Comparison of ENCODE assay signal across 20 cellular contexts in the genomic region with DNA sequence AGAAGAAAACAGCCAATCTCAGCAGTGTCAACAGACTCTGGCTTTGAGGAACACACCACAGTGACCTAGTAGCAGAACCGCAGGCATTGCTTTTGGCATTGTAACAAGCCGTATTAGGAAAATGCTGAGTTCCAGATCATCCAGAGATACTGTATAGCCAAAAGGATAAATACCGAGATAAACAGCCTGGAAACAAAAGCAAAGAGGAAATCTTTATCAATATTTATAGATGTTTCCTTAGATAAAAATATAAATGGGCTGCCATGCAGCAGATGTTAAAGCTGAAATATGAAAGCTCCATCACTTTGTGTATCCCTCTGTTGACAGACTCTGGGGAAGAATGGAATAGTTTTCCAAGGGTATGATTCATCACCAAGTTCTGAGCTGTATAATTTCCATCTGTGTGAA.
DNase-seq lines count a peak whose midpoint lies in the region; ATAC-seq and TF ChIP-seq lines count a peak whose summit lies in the region.
"Had no signal": no experiment of that assay in that cellular context is flagged by ENCODE, and none has a peak within 500 bp of the region (broad histone marks: within the 10 kb centered on the region; RNA-seq: fewer than 3 reads in every experiment).

No MANE protein-coding gene starts in this region.

- H3K4me3 ChIP-seq in left ventricle myocardium inferior, result no peak overlapping the region
- H3K4me3 ChIP-seq in Panc1 (ENCODE audit: low read depth in 2 of 2, low read length in 2 of 2), result no peak overlapping the region
- H3K4me3 ChIP-seq in fibroblast of mammary gland (ENCODE audit: control insufficient read depth, low read depth, low read length), result no peak overlapping the region
- H3K4me3 ChIP-seq in suprapubic skin, result no peak overlapping the region
- H3K4me3 ChIP-seq: A549, Peyer's patch, SJSA1 had no signal

- intact Hi-C loops in Right ventricle myocardium superior (cut with DNase I), result no loop called here
- intact Hi-C loops in left ventricle myocardium inferior (cut with micrococcal nuclease), result no loop called here
- intact Hi-C loops in Panc1 (cut with micrococcal nuclease; ENCODE audit: unreplicated experiment), result no loop called here

- no peak for DNase-seq in Right ventricle myocardium superior
- DNase-seq in left ventricle myocardium inferior, result no peak
- peak; percentile 38 for DNase-seq in Panc1 (ENCODE audit: low read depth, low spot score)
- peak; percentile 53 for DNase-seq in fibroblast of mammary gland (ENCODE audit: low read depth)
- no peak for DNase-seq in suprapubic skin (ENCODE audit: low spot score in 2 of 2)
- no peak for DNase-seq in ACHN
- DNase-seq in activated CD8-positive, alpha-beta memory T cell treated with anti-CD3 and anti-CD28 coated beads, Interleukin-2, amount 50 U/mL, for 48 hours, result no peak
- DNase-seq: activated CD4-positive, alpha-beta T cell treated with anti-CD3 and anti-CD28 coated beads, Interleukin-2, amount 10 ng/mL, durations not matched to agents 7 days and 5 days; activated CD8-positive, alpha-beta memory T cell treated with anti-CD3 and anti-CD28 coated beads, Interleukin-2, amount 10 ng/mL, durations not matched to agents 7 days and 5 days; activated naive CD4-positive, alpha-beta T cell treated with anti-CD3 and anti-CD28 coated beads, Interleukin-2, amount 10 ng/mL, durations not matched to agents 7 days and 5 days; C1 segment of cervical spinal cord; caudate nucleus; H7; head of caudate nucleus; MV-4-11; NCI-H146; Peyer's patch had no signal

- TF ChIP-seq EP300 in suprapubic skin (IDR thresholded peaks at IDR 0.05), result no peak

- H3K9me3 ChIP-seq in left ventricle myocardium inferior (replicated peaks) (peaks cover 10% of the 10 kb centered on the region), Panc1 (ENCODE audit: control insufficient read depth, insufficient read depth, low read depth, low read length) (no peaks in the 10 kb centered on the region), suprapubic skin (no peaks in the 10 kb centered on the region)
- H3K9me3 ChIP-seq: A549, Peyer's patch, SJSA1 had no signal

- 55% methylated on average over 3 of the region's 3 CpGs for WGBS in suprapubic skin

- TF ChIP-seq CTCF in left ventricle myocardium inferior (IDR thresholded peaks at IDR 0.05; ENCODE audit: borderline replicate concordance) (no peak), Panc1 (IDR thresholded peaks at IDR 0.05) (no peak), fibroblast of mammary gland (conservative IDR thresholded peaks at IDR 0.05; ENCODE audit: control insufficient read depth, insufficient read depth, low read depth, low read length) (no peak), suprapubic skin (IDR thresholded peaks at IDR 0.05) (no peak)

- no peaks in the 10 kb centered on the region for H3K36me3 ChIP-seq in left ventricle myocardium inferior
- H3K36me3 ChIP-seq in Panc1 (ENCODE audit: control insufficient read depth, insufficient read depth, low read length), result no peaks in the 10 kb centered on the region
- no peaks in the 10 kb centered on the region for H3K36me3 ChIP-seq in suprapubic skin
- H3K36me3 ChIP-seq: Peyer's patch, SJSA1 had no signal

- CTCF ChIA-PET in Panc1 (lab: Charles Lee), result no interaction called here

- in situ Hi-C loops in Panc1 (cut with HindIII; ENCODE audit: low pct_unique_long_range_greater_than_20kb, low sequenced_read_pairs), result loop anchor here (5.0 kb wide), 1 partner anchor 34 kb away; no protein-coding TSS in a partner anchor
- in situ Hi-C loops in ACHN (cut with HindIII; ENCODE audit: low pct_ligation_motif_present, low pct_unique_long_range_greater_than_20kb, low sequenced_read_pairs), result no loop called here

- POLR2A ChIA-PET in Panc1 (lab: Charles Lee), result no interaction called here

- H3K27me3 ChIP-seq in left ventricle myocardium inferior (ENCODE audit: low read depth) (no peaks in the 10 kb centered on the region), Panc1 (ENCODE audit: control insufficient read depth, insufficient read depth, low read length) (no peaks in the 10 kb centered on the region), suprapubic skin (no peaks in the 10 kb centered on the region)
- H3K27me3 ChIP-seq: Peyer's patch, SJSA1 had no signal

- ATAC-seq in Right ventricle myocardium superior (ENCODE audit: poor library complexity) (peak; percentile 51), Panc1 (peak; percentile 83), HG02870 (IDR thresholded peaks at IDR 0.05; ENCODE audit: unreplicated experiment) (no peak)
- ATAC-seq: A549; activated CD8-positive, alpha-beta memory T cell treated with anti-CD3 and anti-CD28 coated beads, Interleukin-2, amount 10 ng/mL, durations not matched to agents 7 days and 5 days had no signal

- no TSS peak for BruUV-seq in Panc1 (replicated peaks; lab: Mats Ljungman, UMichigan)

- TF ChIP-seq POLR2A in suprapubic skin (IDR thresholded peaks at IDR 0.05), result no peak

- H3K27ac ChIP-seq in left ventricle myocardium inferior (replicated peaks), result no peak overlapping the region
- peak overlapping the region; percentile 88 for H3K27ac ChIP-seq in Panc1 (ENCODE audit: low read length)
- peak overlapping the region; percentile 14 for H3K27ac ChIP-seq in suprapubic skin
- H3K27ac ChIP-seq: A549, Peyer's patch, SJSA1 had no signal

- H3K4me1 ChIP-seq in left ventricle myocardium inferior (no peaks in the 10 kb centered on the region), Panc1 (ENCODE audit: control insufficient read depth, insufficient read depth, low read length) (peaks cover 25% of the 10 kb centered on the region), suprapubic skin (peaks cover 13% of the 10 kb centered on the region)
- H3K4me1 ChIP-seq: A549, Peyer's patch, SJSA1 had no signal

Comparison
In these comparisons a context has a peak if more than half of its experiments do, and no peak if none do; other contexts are left out.
1. DNase-seq: peak in Panc1 (single experiment) and fibroblast of mammary gland (single experiment); none in Right ventricle myocardium superior (single experiment), left ventricle myocardium inferior (single experiment), suprapubic skin (0 of 2), ACHN (single experiment) and activated CD8-positive, alpha-beta memory T cell treated with anti-CD3 and anti-CD28 coated beads, Interleukin-2, amount 50 U/mL, for 48 hours (single experiment).